8 cellular contexts compared by ENCODE assay signal in genomic region chr1:53739109-53739681, GRCh38. TPM values are rescaled to one million over a fixed set of nuclear protein-coding genes. Genes with fewer than 3 reads are reported as not detected.
DNase-seq lines count a peak whose midpoint lies in the region; ATAC-seq and TF ChIP-seq lines count a peak whose summit lies in the region.

Gene GLIS1, minus strand, starts transcription at chr1:53739164. Its CDS starts 1,100 bp downstream, at chr1:53738064.

- H3K4me3 Mint-ChIP-seq in neural progenitor cell = peak within 1 kb of the TSS; percentile 82

- H3K4me1 ChIP-seq in gastroesophageal sphincter (peaks cover 0 to 28% (median 17%) of the 10 kb centered on the region in 3 donors), neural progenitor cell (peaks cover 18% of the 10 kb centered on the region), thoracic aorta (ENCODE audit: control insufficient read depth in 1 of 2, low read depth in 2 of 2) (peaks cover 3 to 18% of the 10 kb centered on the region in 2 donors)

- H4K20me1 ChIP-seq in neural progenitor cell (ENCODE audit: low read depth) = peaks cover 23% of the 10 kb centered on the region

- DNase-seq in DMS 273 (lab: John Stamatoyannopoulos, UW; ENCODE audit: unreplicated experiment) (peak; percentile 97), HS-5 (ENCODE audit: low read depth) (peak; percentile 33), NOMO-1 treated with dmso at 0.1 percent for 144 hours (lab: John Stamatoyannopoulos, UW; ENCODE audit: unreplicated experiment) (peak; percentile 50), activated gamma-delta T cell (lab: John Stamatoyannopoulos, UW) (peak; percentile 36), neural progenitor cell (ENCODE audit: low spot score) (peak; percentile 97), thoracic aorta (ENCODE audit: low spot score) (no peak)

- no peak for TF ChIP-seq EP300 in gastroesophageal sphincter (IDR thresholded peaks at IDR 0.05)

- WGBS in gastroesophageal sphincter (ENCODE audit: low coverage in 1 of 2), 2 donors = 0% methylated on average over 1 of the region's 73 CpGs; no CpG with 5 or more reads in 1 of the 2 donors

- peak within 1 kb of the TSS; percentile 58 for H2AFZ ChIP-seq in neural progenitor cell (replicated peaks)

- no peaks in the 10 kb centered on the region for H3K9me3 ChIP-seq in gastroesophageal sphincter
- no peaks in the 10 kb centered on the region for H3K9me3 ChIP-seq in neural progenitor cell (ENCODE audit: low read depth)
- no peaks in the 10 kb centered on the region for H3K9me3 ChIP-seq in thoracic aorta

- H3K36me3 ChIP-seq in gastroesophageal sphincter (no peaks in the 10 kb centered on the region), neural progenitor cell (no peaks in the 10 kb centered on the region), thoracic aorta (no peaks in the 10 kb centered on the region)

- TF ChIP-seq POLR2A in gastroesophageal sphincter (IDR thresholded peaks at IDR 0.05) = peak in 1 of 2 donors; percentile 16

- peaks cover 52% of the 10 kb centered on the region for H3K27me3 Mint-ChIP-seq in neural progenitor cell (ENCODE audit: insufficient read depth, low read depth)

- ATAC-seq in GM21381 (IDR thresholded peaks at IDR 0.05; ENCODE audit: unreplicated experiment) (peak; percentile 98), gastroesophageal sphincter (peak; percentile 96), thoracic aorta (ENCODE audit: insufficient number of reproducible peaks, low FRiP score, low read depth) (peak; percentile 40)

- no peak within 1 kb of the TSS for H3K9ac ChIP-seq in neural progenitor cell

- peaks cover 10% of the 10 kb centered on the region for H3K9me3 Mint-ChIP-seq in neural progenitor cell

- TF ChIP-seq CTCF in gastroesophageal sphincter (IDR thresholded peaks at IDR 0.05) (no peak), neural progenitor cell (IDR thresholded peaks at IDR 0.05) (no peak), thoracic aorta (IDR thresholded peaks at IDR 0.05) (no peak)

- H3K4me2 ChIP-seq in neural progenitor cell = peak within 1 kb of the TSS; percentile 86

- peaks cover 22% of the 10 kb centered on the region for H3F3A ChIP-seq in neural progenitor cell (ENCODE audit: low read depth)

- no peaks in the 10 kb centered on the region for H3K36me3 Mint-ChIP-seq in neural progenitor cell

- H3K4me1 Mint-ChIP-seq in neural progenitor cell = peaks cover 12% of the 10 kb centered on the region

- H3K27ac ChIP-seq in gastroesophageal sphincter = peak within 1 kb of the TSS in 1 of 4 donors; percentile 52
- no peak within 1 kb of the TSS for H3K27ac ChIP-seq in neural progenitor cell
- no peak within 1 kb of the TSS for H3K27ac ChIP-seq in thoracic aorta

- no peak within 1 kb of the TSS for H3K27ac Mint-ChIP-seq in neural progenitor cell

- peak within 1 kb of the TSS; percentile 24 to 63 for H3K4me3 ChIP-seq in gastroesophageal sphincter
- peak within 1 kb of the TSS; percentile 50 for H3K4me3 ChIP-seq in neural progenitor cell
- H3K4me3 ChIP-seq in thoracic aorta = peak within 1 kb of the TSS; percentile 72

- H3K79me2 ChIP-seq in neural progenitor cell (ENCODE audit: low read depth) = no peaks in the 10 kb centered on the region

- H3K27me3 ChIP-seq in gastroesophageal sphincter = peaks cover 83% of the 10 kb centered on the region
- H3K27me3 ChIP-seq in neural progenitor cell = peaks cover 94% of the 10 kb centered on the region
- H3K27me3 ChIP-seq in thoracic aorta (replicated peaks; ENCODE audit: insufficient read depth) = no peaks in the 10 kb centered on the region

RNA-seq across cellular contexts. Expression of gene GLIS1, which starts in this region (rescaled TPM):
- total RNA-seq in gastroesophageal sphincter (under 1 TPM in 2 of 4 donors, not detected in 2; 0.16 to 0.27 TPM), neural progenitor cell (ENCODE audit: low replicate concordance) (not detected in 2 replicates), thoracic aorta (1 to 10 TPM in 1 of 2 donors, not detected in 1; 2.6 TPM)

Comparison
In these comparisons a context has a peak if more than half of its experiments do, and no peak if none do; other contexts are left out.
1. Peak in ATAC-seq and H3K4me3 ChIP-seq in gastroesophageal sphincter; RNA of the gene not detected or under 1 TPM.
2. Peak in DNase-seq, H3K4me3 ChIP-seq and H3K4me2 ChIP-seq in neural progenitor cell; RNA of the gene not detected or under 1 TPM.
3. ATAC-seq: peak in every context shown above with its lines; median percentile 98 in GM21381; 96 in gastroesophageal sphincter; 40 in thoracic aorta.